Comparison of ENCODE assay signal across 1 cellular context in genomic region chr17:62822080-62822904, GRCh38.
TF ChIP-seq lines count a peak whose summit lies in the region.

No MANE protein-coding gene starts in this region.

TF ChIP-seq in IMR-90, 13 proteins besides CTCF, POLR2A, EP300 and RAD21:
- TF ChIP-seq CEBPB (IDR thresholded peaks at IDR 0.05; ENCODE audit: low read depth, low read length): no peak
- TF ChIP-seq MXI1 (IDR thresholded peaks at IDR 0.05; ENCODE audit: borderline replicate concordance, low read depth, low read length): no peak
- TF ChIP-seq SMC3 (IDR thresholded peaks at IDR 0.05; ENCODE audit: low read depth, low read length): no peak
- no peak for TF ChIP-seq MAZ (IDR thresholded peaks at IDR 0.05; ENCODE audit: borderline replicate concordance, low read depth, low read length)
- no peak for TF ChIP-seq USF2 (IDR thresholded peaks at IDR 0.05; ENCODE audit: low read depth, low read length)
- no peak for TF ChIP-seq MAFK (IDR thresholded peaks at IDR 0.05; ENCODE audit: low read depth, low read length)
- no peak for TF ChIP-seq ELK1 (IDR thresholded peaks at IDR 0.05; ENCODE audit: borderline replicate concordance, low read depth, low read length)
- no peak for TF ChIP-seq CHD1 (IDR thresholded peaks at IDR 0.05; ENCODE audit: low read depth, low read length)
- no peak for TF ChIP-seq NFE2L2 (IDR thresholded peaks at IDR 0.05; ENCODE audit: low read depth, low read length)
